In genomic region chr20:10551732-10552724, GRCh38 we compare ENCODE assay signal across 9 cellular contexts.
DNase-seq lines count a peak whose midpoint lies in the region; ATAC-seq, FAIRE-seq and TF ChIP-seq lines count a peak whose summit lies in the region.
"Had no signal": no experiment of that assay in that cellular context is flagged by ENCODE, and none has a peak within 500 bp of the region (broad histone marks: within the 10 kb centered on the region; RNA-seq: fewer than 3 reads in every experiment).

No MANE protein-coding gene starts in this region.

- no peaks in the 10 kb centered on the region for H3K9me3 Mint-ChIP-seq in activated CD8-positive, alpha-beta T cell treated with anti-CD3 and anti-CD28 coated beads for 36 hours
- H3K9me3 Mint-ChIP-seq in activated CD8-positive, alpha-beta T cell treated with anti-CD3 and anti-CD28 coated beads, Interleukin-2, amount 10 ng/mL, durations not matched to agents 7 days and 5 days (ENCODE audit: insufficient read depth), result no peaks in the 10 kb centered on the region
- H3K9me3 Mint-ChIP-seq in stimulated activated effector memory CD8-positive, alpha-beta T cell treated with anti-CD3 and anti-CD28 coated beads, Interleukin-12 subunit alpha, Interleukin-12 subunit beta, amount 100 ng/mL, for 72 hours, result no peaks in the 10 kb centered on the region

- BruUV-seq in GM12878 (replicated peaks; lab: Mats Ljungman, UMichigan), result no TSS peak

- H2AFZ ChIP-seq in GM12878 (ENCODE audit: control insufficient read depth, low read depth, low read length), result no peak overlapping the region

- intact Hi-C loops in activated CD8-positive, alpha-beta T cell treated with anti-CD3 and anti-CD28 coated beads for 36 hours (cut with micrococcal nuclease), result loop anchor here (5.0 kb wide), 2 partner anchors 120 to 655 kb away; partner anchors contain the start of gene JAG1
- intact Hi-C loops in GM12878 (cut with micrococcal nuclease; ENCODE audit: unreplicated experiment), result loop anchor here (2.0 to 10.0 kb wide), 8 partner anchors 85 to 993 kb away; partner anchors contain the start of genes MKKS and SLX4IP

- POLR2A ChIA-PET in activated CD8-positive, alpha-beta T cell treated with anti-CD3 and anti-CD28 coated beads for 36 hours (lab: Charles Lee), result no interaction called here
- POLR2A ChIA-PET in activated CD8-positive, alpha-beta T cell treated with anti-CD3 and anti-CD28 coated beads, Interleukin-2, amount 10 ng/mL, durations not matched to agents 7 days and 5 days (lab: Charles Lee), result no interaction called here
- POLR2A ChIA-PET in GM12878 (lab: Charles Lee), result interaction anchor here (0.6 to 1.6 kb wide), 10 partner anchors 39 to 667 kb away, joined by 3 to 10 read pairs (median 4); partner anchors contain the start of gene SLX4IP

- no peaks in the 10 kb centered on the region; the same call in 1 of the 2 replicates for H3K79me2 ChIP-seq in GM12878 (ENCODE audit: control insufficient read depth, insufficient read depth, low read length)

- WGBS in GM12878 (ENCODE audit: insufficient coverage, insufficient replicate concordance, low lambda C conversion rate, missing lambda C conversion rate), result 71% methylated on average over 8 of the region's 8 CpGs

- H3K27ac Mint-ChIP-seq in activated CD8-positive, alpha-beta T cell treated with anti-CD3 and anti-CD28 coated beads for 36 hours, result peak overlapping the region; percentile 25
- H3K27ac Mint-ChIP-seq in activated CD8-positive, alpha-beta T cell treated with anti-CD3 and anti-CD28 coated beads, Interleukin-2, amount 10 ng/mL, durations not matched to agents 7 days and 5 days, result no peak overlapping the region
- no peak overlapping the region for H3K27ac Mint-ChIP-seq in stimulated activated effector memory CD8-positive, alpha-beta T cell treated with anti-CD3 and anti-CD28 coated beads, Interleukin-12 subunit alpha, Interleukin-12 subunit beta, amount 100 ng/mL, for 72 hours

- in situ Hi-C loops in GM12878 (cut with MboI), result loop anchor here (5.0 to 10.0 kb wide), 3 partner anchors 653 to 990 kb away; no protein-coding TSS in a partner anchor

- H3K36me3 Mint-ChIP-seq in activated CD8-positive, alpha-beta T cell treated with anti-CD3 and anti-CD28 coated beads for 36 hours (ENCODE audit: low read depth), result no peaks in the 10 kb centered on the region
- peaks cover 4% of the 10 kb centered on the region for H3K36me3 Mint-ChIP-seq in activated CD8-positive, alpha-beta T cell treated with anti-CD3 and anti-CD28 coated beads, Interleukin-2, amount 10 ng/mL, durations not matched to agents 7 days and 5 days (ENCODE audit: low read depth)
- H3K36me3 Mint-ChIP-seq in stimulated activated effector memory CD8-positive, alpha-beta T cell treated with anti-CD3 and anti-CD28 coated beads, Interleukin-12 subunit alpha, Interleukin-12 subunit beta, amount 100 ng/mL, for 72 hours, result no peaks in the 10 kb centered on the region

- H3K9me3 ChIP-seq in GM12878 (replicated peaks; ENCODE audit: control insufficient read depth, insufficient read depth, low read length), result no peaks in the 10 kb centered on the region
- H3K9me3 ChIP-seq: SJSA1 had no signal

- ATAC-seq in activated CD8-positive, alpha-beta T cell treated with anti-CD3 and anti-CD28 coated beads for 36 hours, result peak; percentile 71
- no peak for ATAC-seq in activated CD8-positive, alpha-beta T cell treated with anti-CD3 and anti-CD28 coated beads, Interleukin-2, amount 10 ng/mL, durations not matched to agents 7 days and 5 days
- ATAC-seq in HG02885 (IDR thresholded peaks at IDR 0.05; ENCODE audit: poor library complexity, unreplicated experiment) (peak; percentile 82), GM12878 (peak; percentile 78)
- ATAC-seq in stimulated activated effector memory CD8-positive, alpha-beta T cell treated with anti-CD3 and anti-CD28 coated beads, Interleukin-12 subunit alpha, Interleukin-12 subunit beta, amount 100 ng/mL, for 72 hours, result peak; percentile 11

- H3K4me1 Mint-ChIP-seq in activated CD8-positive, alpha-beta T cell treated with anti-CD3 and anti-CD28 coated beads for 36 hours (ENCODE audit: low read depth), result peaks cover 33% of the 10 kb centered on the region
- peaks cover 52% of the 10 kb centered on the region for H3K4me1 Mint-ChIP-seq in activated CD8-positive, alpha-beta T cell treated with anti-CD3 and anti-CD28 coated beads, Interleukin-2, amount 10 ng/mL, durations not matched to agents 7 days and 5 days (ENCODE audit: low read depth)
- peaks cover 26% of the 10 kb centered on the region for H3K4me1 Mint-ChIP-seq in stimulated activated effector memory CD8-positive, alpha-beta T cell treated with anti-CD3 and anti-CD28 coated beads, Interleukin-12 subunit alpha, Interleukin-12 subunit beta, amount 100 ng/mL, for 72 hours

- no peaks in the 10 kb centered on the region for H3K27me3 ChIP-seq in GM12878 (replicated peaks in 1 of 2; ENCODE audit: control insufficient read depth in 2 of 2, insufficient read depth in 2 of 2, low read length in 1 of 2)
- H3K27me3 ChIP-seq: SJSA1 had no signal

- H3K27me3 Mint-ChIP-seq in activated CD8-positive, alpha-beta T cell treated with anti-CD3 and anti-CD28 coated beads for 36 hours, result no peaks in the 10 kb centered on the region
- no peaks in the 10 kb centered on the region for H3K27me3 Mint-ChIP-seq in activated CD8-positive, alpha-beta T cell treated with anti-CD3 and anti-CD28 coated beads, Interleukin-2, amount 10 ng/mL, durations not matched to agents 7 days and 5 days (ENCODE audit: low read depth)

- peaks cover 26% of the 10 kb centered on the region for H3K4me1 ChIP-seq in GM12878 (ENCODE audit: control insufficient read depth, insufficient read depth, low read length)

- RAD21 ChIA-PET in GM12878 (lab: Charles Lee; ENCODE audit: unreplicated experiment), result interaction anchor here (0.6 to 2.5 kb wide), 36 partner anchors 9 to 994 kb away, joined by 3 to 23 read pairs (median 4); partner anchors contain the start of genes JAG1 and MKKS

- no peak overlapping the region for H3K4me3 Mint-ChIP-seq in activated CD8-positive, alpha-beta T cell treated with anti-CD3 and anti-CD28 coated beads for 36 hours
- no peak overlapping the region for H3K4me3 Mint-ChIP-seq in activated CD8-positive, alpha-beta T cell treated with anti-CD3 and anti-CD28 coated beads, Interleukin-2, amount 10 ng/mL, durations not matched to agents 7 days and 5 days
- H3K4me3 Mint-ChIP-seq in stimulated activated effector memory CD8-positive, alpha-beta T cell treated with anti-CD3 and anti-CD28 coated beads, Interleukin-12 subunit alpha, Interleukin-12 subunit beta, amount 100 ng/mL, for 72 hours, result no peak overlapping the region

- peak overlapping the region; percentile 22; the same call in 1 of the 2 replicates for H3K4me2 ChIP-seq in GM12878 (ENCODE audit: control insufficient read depth, insufficient read depth)

- CTCF ChIA-PET in activated CD8-positive, alpha-beta T cell treated with anti-CD3 and anti-CD28 coated beads for 36 hours (lab: Charles Lee), result interaction anchor here (0.6 to 1.9 kb wide), 7 partner anchors 12 to 236 kb away, joined by 3 to 5 read pairs (median 4); no protein-coding TSS in a partner anchor
- CTCF ChIA-PET in activated CD8-positive, alpha-beta T cell treated with anti-CD3 and anti-CD28 coated beads, Interleukin-2, amount 10 ng/mL, durations not matched to agents 7 days and 5 days (lab: Charles Lee), result interaction anchor here (0.6 to 1.6 kb wide), 14 partner anchors 9 to 574 kb away, joined by 3 to 9 read pairs (median 3); partner anchors contain the start of genes MKKS and SLX4IP
- CTCF ChIA-PET in GM12878 (lab: Yijun Ruan, JAX), result interaction anchor here (0.6 to 3.8 kb wide), 35 partner anchors 9 to 995 kb away, joined by 3 to 27 read pairs (median 4); partner anchors contain the start of gene MKKS

- TF ChIP-seq EP300 in GM12878 (IDR thresholded peaks at IDR 0.05; ENCODE audit: borderline replicate concordance in 1 of 2, control insufficient read depth in 1 of 2, low read depth in 2 of 2, low read length in 2 of 2), result peak in 1 of 2 experiments; percentile 5; a peak in 1 of 4 replicates

- SMC1A ChIA-PET in GM12878 (lab: Charles Lee; ENCODE audit: uncharacterized antibody, unreplicated experiment), result interaction anchor here (0.6 to 3.3 kb wide), 37 partner anchors 15 to 991 kb away, joined by 3 to 19 read pairs (median 4); partner anchors contain the start of gene MKKS

- TF ChIP-seq RAD21 in GM12878 (IDR thresholded peaks at IDR 0.05; ENCODE audit: insufficient read depth, low read depth, low read length), result peak; percentile 32; the same call in 1 of the 2 replicates

- peak; percentile 56 for DNase-seq in activated CD8-positive, alpha-beta T cell treated with anti-CD3 and anti-CD28 coated beads for 36 hours
- DNase-seq in activated CD8-positive, alpha-beta T cell treated with anti-CD3 and anti-CD28 coated beads, Interleukin-2, amount 10 ng/mL, durations not matched to agents 7 days and 5 days, result no peak
- no peak for DNase-seq in GM12878 (ENCODE audit: low read depth, low spot score)
- DNase-seq in stimulated activated effector memory CD8-positive, alpha-beta T cell treated with anti-CD3 and anti-CD28 coated beads, Interleukin-12 subunit alpha, Interleukin-12 subunit beta, amount 100 ng/mL, for 72 hours (ENCODE audit: low spot score in 2 of 2), result no peak
- no peak for DNase-seq in mesenteric fat pad (ENCODE audit: low spot score)
- no peak for DNase-seq in NCI-H187 treated with DMSO at 0.1 percent for 48 hours (lab: John Stamatoyannopoulos, UW)
- no peak for DNase-seq in HT-29 (ENCODE audit: low spot score)

- peak overlapping the region; percentile 11 for H3K27ac ChIP-seq in GM12878 (ENCODE audit: control insufficient read depth, insufficient read depth)
- H3K27ac ChIP-seq: SJSA1 had no signal

- no peaks in the 10 kb centered on the region for H3K36me3 ChIP-seq in GM12878 (ENCODE audit: control insufficient read depth in 2 of 2, insufficient read depth in 2 of 2, low read length in 1 of 2)
- H3K36me3 ChIP-seq: SJSA1 had no signal

- TF ChIP-seq POLR2A in GM12878 (IDR thresholded peaks at IDR 0.05; ENCODE audit: low read depth, low read length), result no peak

- TF ChIP-seq CTCF in activated CD8-positive, alpha-beta T cell treated with anti-CD3 and anti-CD28 coated beads for 36 hours (IDR thresholded peaks at IDR 0.05), result no peak
- no peak for TF ChIP-seq CTCF in GM12878 (IDR thresholded peaks at IDR 0.05 in 2 of 3, conservative IDR thresholded peaks at IDR 0.05 in 1 of 3; ENCODE audit: control insufficient read depth in 2 of 3, extremely low read depth in 1 of 3, insufficient read depth in 1 of 3, low read depth in 3 of 3, low read length in 3 of 3)

- no peak for FAIRE-seq in GM12878 (lab: Jason Lieb, UNC)

- H3K4me3 ChIP-seq in GM12878, result no peak overlapping the region
- H3K4me3 ChIP-seq: SJSA1 had no signal

- H3K9ac ChIP-seq in GM12878 (ENCODE audit: control insufficient read depth, insufficient read depth, low read length), result no peak overlapping the region

- no peaks in the 10 kb centered on the region for H4K20me1 ChIP-seq in GM12878 (ENCODE audit: control insufficient read depth, insufficient read depth)

TF ChIP-seq in GM12878, 131 proteins besides CTCF, POLR2A, EP300 and RAD21 (continues in another document):
- TF ChIP-seq CREM (IDR thresholded peaks at IDR 0.05; ENCODE audit: low read depth) (no peak), MAX (IDR thresholded peaks at IDR 0.05; ENCODE audit: low read depth, low read length) (no peak)
